10 cellular contexts compared by ENCODE assay signal in genomic region chr13:38223093-38223492, GRCh38.
DNase-seq lines count a peak whose midpoint lies in the region; ATAC-seq and TF ChIP-seq lines count a peak whose summit lies in the region.
"Had no signal": no experiment of that assay in that cellular context is flagged by ENCODE, and none has a peak within 500 bp of the region (broad histone marks: within the 10 kb centered on the region; RNA-seq: fewer than 3 reads in every experiment).

No MANE protein-coding gene starts in this region.

- POLR2A ChIA-PET in MCF 10A (lab: Yijun Ruan, JAX), result no interaction called here

- BruUV-seq in MCF 10A (replicated peaks; lab: Mats Ljungman, UMichigan) (no TSS peak), mammary epithelial cell (replicated peaks; lab: Mats Ljungman, UMichigan) (no TSS peak)

- peaks cover 2% of the 10 kb centered on the region for H3K36me3 ChIP-seq in mammary epithelial cell (ENCODE audit: insufficient read depth, low read length)
- H3K36me3 ChIP-seq: breast epithelium had no signal

- peak; percentile 32 for DNase-seq in MCF 10A (ENCODE audit: unreplicated experiment)
- DNase-seq in mammary epithelial cell, result no peak
- DNase-seq in RKO (ENCODE audit: low spot score), result peak; percentile 43
- peak; percentile 14 for DNase-seq in fibroblast of the conjunctiva (ENCODE audit: low read depth)
- no peak for DNase-seq in type B pancreatic cell (ENCODE audit: extremely low spot score, unreplicated experiment)
- no peak for DNase-seq in Ammon's horn (ENCODE audit: low spot score)
- DNase-seq in DMS79 (lab: John Stamatoyannopoulos, UW), result no peak
- DNase-seq: CD4-positive, CD25-positive, alpha-beta regulatory T cell had no signal

- H3K27me3 ChIP-seq in mammary epithelial cell (ENCODE audit: insufficient read depth, low read length), result no peaks in the 10 kb centered on the region
- H3K27me3 ChIP-seq: breast epithelium had no signal

- no peaks in the 10 kb centered on the region for H4K20me1 ChIP-seq in mammary epithelial cell (ENCODE audit: insufficient read depth, low read length)

- no peaks in the 10 kb centered on the region for H3K27me3 Mint-ChIP-seq in MCF 10A (ENCODE audit: insufficient read depth, unreplicated experiment)
- H3K27me3 Mint-ChIP-seq in type B pancreatic cell, result no peaks in the 10 kb centered on the region
- H3K27me3 Mint-ChIP-seq: CD4-positive, CD25-positive, alpha-beta regulatory T cell had no signal

- 100% methylated on average over 1 of the region's 1 CpG for WGBS in mammary epithelial cell (ENCODE audit: low coverage, missing lambda C conversion rate)

- H3K27ac ChIP-seq in mammary epithelial cell (ENCODE audit: insufficient read depth, low read depth, low read length), result no peak overlapping the region
- H3K27ac ChIP-seq: breast epithelium had no signal

- CTCF ChIA-PET in MCF 10A (lab: Yijun Ruan, JAX) (interaction anchor here (0.6 kb wide), 1 partner anchor 17 kb away, joined by 3 read pairs; no protein-coding TSS in a partner anchor), mammary epithelial cell (lab: Charles Lee; ENCODE audit: low non-redundant PET) (interaction anchor here (0.6 kb wide), 1 partner anchor 194 kb away, joined by 5 read pairs; no protein-coding TSS in a partner anchor)

- H3K4me1 ChIP-seq in mammary epithelial cell (ENCODE audit: insufficient read depth, low read length), result no peaks in the 10 kb centered on the region
- H3K4me1 ChIP-seq: breast epithelium had no signal

- no peak overlapping the region for H3K4me3 ChIP-seq in mammary epithelial cell (replicated peaks in 1 of 3; ENCODE audit: insufficient read depth in 1 of 3, low read depth in 2 of 3, low read length in 3 of 3)
- H3K4me3 ChIP-seq: breast epithelium had no signal

- TF ChIP-seq CTCF in MCF 10A (IDR thresholded peaks at IDR 0.05; ENCODE audit: unreplicated experiment) (no peak), mammary epithelial cell (conservative IDR thresholded peaks at IDR 0.05 in 1 of 2, IDR thresholded peaks at IDR 0.05 in 1 of 2; ENCODE audit: extremely low read depth in 1 of 2, insufficient read depth in 1 of 2, low read depth in 1 of 2, low read length in 2 of 2) (peak in 1 of 2 donors; percentile 30), type B pancreatic cell (conservative IDR thresholded peaks at IDR 0.05) (peak; percentile 65)

- ATAC-seq in HG02678 (IDR thresholded peaks at IDR 0.05; ENCODE audit: unreplicated experiment), result no peak

- H3K4me1 Mint-ChIP-seq in MCF 10A (ENCODE audit: insufficient read depth, unreplicated experiment), result no peaks in the 10 kb centered on the region
- no peaks in the 10 kb centered on the region for H3K4me1 Mint-ChIP-seq in type B pancreatic cell (ENCODE audit: unreplicated experiment)
- H3K4me1 Mint-ChIP-seq: CD4-positive, CD25-positive, alpha-beta regulatory T cell had no signal

- no peaks in the 10 kb centered on the region for H3K79me2 ChIP-seq in mammary epithelial cell (ENCODE audit: insufficient read depth, low read length)

- H2AFZ ChIP-seq in mammary epithelial cell (ENCODE audit: low read depth, low read length), result no peak overlapping the region

- H3K4me3 Mint-ChIP-seq in MCF 10A (ENCODE audit: unreplicated experiment) (no peak overlapping the region), type B pancreatic cell (no peak overlapping the region)
- H3K4me3 Mint-ChIP-seq: CD4-positive, CD25-positive, alpha-beta regulatory T cell had no signal

- in situ Hi-C loops in mammary epithelial cell (cut with MboI; ENCODE audit: low sequenced_read_pairs in 2 of 2), result no loop called here

- no peak overlapping the region for H3K9ac ChIP-seq in mammary epithelial cell (ENCODE audit: insufficient read depth, low read length)

- H3K4me2 ChIP-seq in mammary epithelial cell (ENCODE audit: insufficient read depth, low read depth, low read length), result no peak overlapping the region

- H3K36me3 Mint-ChIP-seq in MCF 10A (ENCODE audit: insufficient read depth, unreplicated experiment) (peaks cover 6% of the 10 kb centered on the region), type B pancreatic cell (no peaks in the 10 kb centered on the region)
- H3K36me3 Mint-ChIP-seq: CD4-positive, CD25-positive, alpha-beta regulatory T cell had no signal

- no peak overlapping the region for H3K27ac Mint-ChIP-seq in MCF 10A (ENCODE audit: low read depth, unreplicated experiment)
- H3K27ac Mint-ChIP-seq in type B pancreatic cell, result no peak overlapping the region
- H3K27ac Mint-ChIP-seq: CD4-positive, CD25-positive, alpha-beta regulatory T cell had no signal

- no peaks in the 10 kb centered on the region for H3K9me3 ChIP-seq in mammary epithelial cell (replicated peaks; ENCODE audit: insufficient read depth, low read length)
- H3K9me3 ChIP-seq: breast epithelium had no signal

- H3K9me3 Mint-ChIP-seq in MCF 10A (ENCODE audit: unreplicated experiment), result no peaks in the 10 kb centered on the region
- H3K9me3 Mint-ChIP-seq in type B pancreatic cell, result no peaks in the 10 kb centered on the region

- dilution Hi-C loops in mammary epithelial cell (cut with HindIII; ENCODE audit: low sequenced_read_pairs), result no loop called here

- intact Hi-C loops in MCF 10A (cut with micrococcal nuclease) (loop anchor here (1.0 to 2.0 kb wide), 2 partner anchors 352 to 454 kb away; no protein-coding TSS in a partner anchor), mammary epithelial cell (cut with micrococcal nuclease) (loop anchor here (2.0 kb wide), 1 partner anchor 352 kb away; no protein-coding TSS in a partner anchor)

Comparison
In these comparisons a context has a peak if more than half of its experiments do, and no peak if none do; other contexts are left out.
1. DNase-seq: peak in MCF 10A (single experiment), RKO (single experiment) and fibroblast of the conjunctiva (single experiment); none in mammary epithelial cell (single experiment), type B pancreatic cell (single experiment), Ammon's horn (single experiment) and DMS79 (single experiment).